ENCODE assay signal across 1 cellular context in the genomic region with DNA sequence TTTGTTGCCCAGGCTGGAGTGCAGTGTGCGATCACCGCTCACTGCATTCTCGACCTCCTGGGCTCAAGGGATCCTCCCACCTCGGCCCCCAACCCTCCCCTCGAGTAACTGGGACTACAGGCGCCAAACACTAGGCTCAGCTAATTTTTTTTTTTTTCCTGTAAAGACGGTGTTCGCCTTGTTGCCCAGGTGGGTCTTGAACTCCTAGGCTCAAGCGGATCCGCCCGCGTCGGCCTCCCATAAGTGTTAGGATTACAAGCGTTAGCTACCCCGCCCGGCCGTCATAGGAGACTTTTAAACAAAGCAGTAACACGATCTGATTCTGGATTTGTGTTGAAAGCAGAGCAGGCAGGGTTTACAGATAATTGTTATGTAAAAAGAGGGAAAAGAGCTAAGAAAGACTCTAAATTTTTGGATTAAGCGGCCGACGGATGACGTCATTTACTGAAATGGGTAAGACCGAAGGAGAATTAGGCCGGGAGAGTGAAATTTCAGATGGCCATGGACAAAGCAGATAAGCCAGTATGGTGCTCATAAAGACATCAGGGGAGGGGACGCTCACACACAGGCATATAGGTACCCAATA.
A peak's percentile ranks its signal among the peaks of the same experiment; 100 is the strongest.
TF ChIP-seq lines count a peak whose summit lies in the region.

No MANE protein-coding gene starts in this region.

TF ChIP-seq in K562, 482 proteins besides CTCF, POLR2A, EP300 and RAD21 (continued from another document and continues in another):
- no peak for TF ChIP-seq EP400 (IDR thresholded peaks at IDR 0.05)
- TF ChIP-seq BHLHE40 (IDR thresholded peaks at IDR 0.05; ENCODE audit: low read length), result no peak
- TF ChIP-seq KLF13 (tag; IDR thresholded peaks at IDR 0.05; ENCODE audit: borderline replicate concordance, low read depth), result no peak
- no peak for TF ChIP-seq PHF21A (IDR thresholded peaks at IDR 0.05; ENCODE audit: borderline replicate concordance, low read depth)
- no peak for TF ChIP-seq BDP1 (IDR thresholded peaks at IDR 0.05; ENCODE audit: insufficient read depth, insufficient read length)
- TF ChIP-seq, protein P1, sequence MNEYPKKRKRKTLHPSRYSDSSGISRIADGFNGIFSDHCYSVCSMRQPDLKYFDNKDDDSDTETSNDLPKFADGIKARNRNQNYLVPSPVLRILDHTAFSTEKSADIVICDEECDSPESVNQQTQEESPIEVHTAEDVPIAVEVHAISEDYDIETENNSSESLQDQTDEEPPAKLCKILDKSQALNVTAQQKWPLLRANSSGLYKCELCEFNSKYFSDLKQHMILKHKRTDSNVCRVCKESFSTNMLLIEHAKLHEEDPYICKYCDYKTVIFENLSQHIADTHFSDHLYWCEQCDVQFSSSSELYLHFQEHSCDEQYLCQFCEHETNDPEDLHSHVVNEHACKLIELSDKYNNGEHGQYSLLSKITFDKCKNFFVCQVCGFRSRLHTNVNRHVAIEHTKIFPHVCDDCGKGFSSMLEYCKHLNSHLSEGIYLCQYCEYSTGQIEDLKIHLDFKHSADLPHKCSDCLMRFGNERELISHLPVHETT (CRISPR knock-in tag; conservative IDR thresholded peaks at IDR 0.05 in 1 of 2, IDR thresholded peaks at IDR 0.05 in 1 of 2), result no peak
- no peak for TF ChIP-seq RFX7 (CRISPR knock-in tag; IDR thresholded peaks at IDR 0.05)
- TF ChIP-seq, protein P2, sequence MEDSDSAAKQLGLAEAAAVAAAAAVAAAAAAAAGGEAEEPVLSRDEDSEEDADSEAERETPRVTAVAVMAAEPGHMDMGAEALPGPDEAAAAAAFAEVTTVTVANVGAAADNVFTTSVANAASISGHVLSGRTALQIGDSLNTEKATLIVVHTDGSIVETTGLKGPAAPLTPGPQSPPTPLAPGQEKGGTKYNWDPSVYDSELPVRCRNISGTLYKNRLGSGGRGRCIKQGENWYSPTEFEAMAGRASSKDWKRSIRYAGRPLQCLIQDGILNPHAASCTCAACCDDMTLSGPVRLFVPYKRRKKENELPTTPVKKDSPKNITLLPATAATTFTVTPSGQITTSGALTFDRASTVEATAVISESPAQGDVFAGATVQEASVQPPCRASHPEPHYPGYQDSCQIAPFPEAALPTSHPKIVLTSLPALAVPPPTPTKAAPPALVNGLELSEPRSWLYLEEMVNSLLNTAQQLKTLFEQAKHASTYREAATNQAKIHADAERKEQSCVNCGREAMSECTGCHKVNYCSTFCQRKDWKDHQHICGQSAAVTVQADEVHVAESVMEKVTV (CRISPR knock-in tag; IDR thresholded peaks at IDR 0.05), result no peak
- TF ChIP-seq NFIX (CRISPR knock-in tag; IDR thresholded peaks at IDR 0.05; ENCODE audit: low read depth), result 0 out of 2 replicates have a peak, but pooled peaks have one; percentile 38
- no peak for TF ChIP-seq HNRNPH1 (optimal IDR thresholded peaks at IDR 0.05; ENCODE audit: low read depth, low read length)
- peak in 1 of 2 experiments; percentile 54; a peak in 1 of 4 replicates for TF ChIP-seq SIN3A (IDR thresholded peaks at IDR 0.05; ENCODE audit: borderline replicate concordance in 2 of 2, control insufficient read depth in 1 of 2, low read depth in 2 of 2, low read length in 2 of 2)
- no peak; the same call in 1 of the 2 replicates for TF ChIP-seq MTA1 (IDR thresholded peaks at IDR 0.05; ENCODE audit: borderline replicate concordance)
- TF ChIP-seq ZNF316 (IDR thresholded peaks at IDR 0.05), result 0 out of 2 replicates have a peak, but pooled peaks have one; percentile 5
- TF ChIP-seq, protein P3, sequence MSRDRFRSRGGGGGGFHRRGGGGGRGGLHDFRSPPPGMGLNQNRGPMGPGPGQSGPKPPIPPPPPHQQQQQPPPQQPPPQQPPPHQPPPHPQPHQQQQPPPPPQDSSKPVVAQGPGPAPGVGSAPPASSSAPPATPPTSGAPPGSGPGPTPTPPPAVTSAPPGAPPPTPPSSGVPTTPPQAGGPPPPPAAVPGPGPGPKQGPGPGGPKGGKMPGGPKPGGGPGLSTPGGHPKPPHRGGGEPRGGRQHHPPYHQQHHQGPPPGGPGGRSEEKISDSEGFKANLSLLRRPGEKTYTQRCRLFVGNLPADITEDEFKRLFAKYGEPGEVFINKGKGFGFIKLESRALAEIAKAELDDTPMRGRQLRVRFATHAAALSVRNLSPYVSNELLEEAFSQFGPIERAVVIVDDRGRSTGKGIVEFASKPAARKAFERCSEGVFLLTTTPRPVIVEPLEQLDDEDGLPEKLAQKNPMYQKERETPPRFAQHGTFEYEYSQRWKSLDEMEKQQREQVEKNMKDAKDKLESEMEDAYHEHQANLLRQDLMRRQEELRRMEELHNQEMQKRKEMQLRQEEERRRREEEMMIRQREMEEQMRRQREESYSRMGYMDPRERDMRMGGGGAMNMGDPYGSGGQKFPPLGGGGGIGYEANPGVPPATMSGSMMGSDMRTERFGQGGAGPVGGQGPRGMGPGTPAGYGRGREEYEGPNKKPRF (IDR thresholded peaks at IDR 0.05; ENCODE audit: low read depth, low read length), result no peak
- TF ChIP-seq, protein P4, sequence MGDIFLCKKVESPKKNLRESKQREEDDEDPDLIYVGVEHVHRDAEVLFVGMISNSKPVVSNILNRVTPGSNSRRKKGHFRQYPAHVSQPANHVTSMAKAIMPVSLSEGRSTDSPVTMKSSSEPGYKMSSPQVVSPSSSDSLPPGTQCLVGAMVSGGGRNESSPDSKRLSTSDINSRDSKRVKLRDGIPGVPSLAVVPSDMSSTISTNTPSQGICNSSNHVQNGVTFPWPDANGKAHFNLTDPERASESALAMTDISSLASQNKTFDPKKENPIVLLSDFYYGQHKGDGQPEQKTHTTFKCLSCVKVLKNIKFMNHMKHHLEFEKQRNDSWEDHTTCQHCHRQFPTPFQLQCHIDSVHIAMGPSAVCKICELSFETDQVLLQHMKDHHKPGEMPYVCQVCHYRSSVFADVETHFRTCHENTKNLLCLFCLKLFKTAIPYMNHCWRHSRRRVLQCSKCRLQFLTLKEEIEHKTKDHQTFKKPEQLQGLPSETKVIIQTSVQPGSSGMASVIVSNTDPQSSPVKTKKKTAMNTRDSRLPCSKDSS (IDR thresholded peaks at IDR 0.05; ENCODE audit: low read depth, partially characterized antibody), result no peak
- no peak for TF ChIP-seq ETV6 (IDR thresholded peaks at IDR 0.05; ENCODE audit: borderline replicate concordance in 1 of 2, low read depth in 2 of 2, low read length in 1 of 2)
- no peak for TF ChIP-seq ETV6 (CRISPR knock-in tag; IDR thresholded peaks at IDR 0.05; ENCODE audit: borderline replicate concordance)
- TF ChIP-seq, protein P5, sequence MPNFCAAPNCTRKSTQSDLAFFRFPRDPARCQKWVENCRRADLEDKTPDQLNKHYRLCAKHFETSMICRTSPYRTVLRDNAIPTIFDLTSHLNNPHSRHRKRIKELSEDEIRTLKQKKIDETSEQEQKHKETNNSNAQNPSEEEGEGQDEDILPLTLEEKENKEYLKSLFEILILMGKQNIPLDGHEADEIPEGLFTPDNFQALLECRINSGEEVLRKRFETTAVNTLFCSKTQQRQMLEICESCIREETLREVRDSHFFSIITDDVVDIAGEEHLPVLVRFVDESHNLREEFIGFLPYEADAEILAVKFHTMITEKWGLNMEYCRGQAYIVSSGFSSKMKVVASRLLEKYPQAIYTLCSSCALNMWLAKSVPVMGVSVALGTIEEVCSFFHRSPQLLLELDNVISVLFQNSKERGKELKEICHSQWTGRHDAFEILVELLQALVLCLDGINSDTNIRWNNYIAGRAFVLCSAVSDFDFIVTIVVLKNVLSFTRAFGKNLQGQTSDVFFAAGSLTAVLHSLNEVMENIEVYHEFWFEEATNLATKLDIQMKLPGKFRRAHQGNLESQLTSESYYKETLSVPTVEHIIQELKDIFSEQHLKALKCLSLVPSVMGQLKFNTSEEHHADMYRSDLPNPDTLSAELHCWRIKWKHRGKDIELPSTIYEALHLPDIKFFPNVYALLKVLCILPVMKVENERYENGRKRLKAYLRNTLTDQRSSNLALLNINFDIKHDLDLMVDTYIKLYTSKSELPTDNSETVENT (CRISPR knock-in tag; IDR thresholded peaks at IDR 0.05), result no peak
- no peak for TF ChIP-seq SOX6 (IDR thresholded peaks at IDR 0.05)
- no peak for TF ChIP-seq TAF7 (tag; IDR thresholded peaks at IDR 0.05)
- no peak for TF ChIP-seq RUNX1 (IDR thresholded peaks at IDR 0.05; ENCODE audit: low read depth)
- no peak for TF ChIP-seq MBD2 (IDR thresholded peaks at IDR 0.05; ENCODE audit: borderline replicate concordance, low read depth)
- no peak for TF ChIP-seq NUFIP1 (IDR thresholded peaks at IDR 0.05; ENCODE audit: partially characterized antibody)
- TF ChIP-seq THAP7 (CRISPR knock-in tag; IDR thresholded peaks at IDR 0.05), result no peak
- no peak for TF ChIP-seq POLR2AphosphoS5 (IDR thresholded peaks at IDR 0.05; ENCODE audit: control insufficient read depth, insufficient read depth, low read depth, low read length)
- no peak for TF ChIP-seq ZNF764 (CRISPR knock-in tag; IDR thresholded peaks at IDR 0.05; ENCODE audit: low read depth)
- TF ChIP-seq RBM22 (IDR thresholded peaks at IDR 0.05; ENCODE audit: low read depth, low read length, poor library complexity, severe bottlenecking), result no peak
- no peak for TF ChIP-seq SP2 (IDR thresholded peaks at IDR 0.05; ENCODE audit: extremely low read depth, low read depth, low read length, poor library complexity, severe bottlenecking)
- TF ChIP-seq, protein P6, sequence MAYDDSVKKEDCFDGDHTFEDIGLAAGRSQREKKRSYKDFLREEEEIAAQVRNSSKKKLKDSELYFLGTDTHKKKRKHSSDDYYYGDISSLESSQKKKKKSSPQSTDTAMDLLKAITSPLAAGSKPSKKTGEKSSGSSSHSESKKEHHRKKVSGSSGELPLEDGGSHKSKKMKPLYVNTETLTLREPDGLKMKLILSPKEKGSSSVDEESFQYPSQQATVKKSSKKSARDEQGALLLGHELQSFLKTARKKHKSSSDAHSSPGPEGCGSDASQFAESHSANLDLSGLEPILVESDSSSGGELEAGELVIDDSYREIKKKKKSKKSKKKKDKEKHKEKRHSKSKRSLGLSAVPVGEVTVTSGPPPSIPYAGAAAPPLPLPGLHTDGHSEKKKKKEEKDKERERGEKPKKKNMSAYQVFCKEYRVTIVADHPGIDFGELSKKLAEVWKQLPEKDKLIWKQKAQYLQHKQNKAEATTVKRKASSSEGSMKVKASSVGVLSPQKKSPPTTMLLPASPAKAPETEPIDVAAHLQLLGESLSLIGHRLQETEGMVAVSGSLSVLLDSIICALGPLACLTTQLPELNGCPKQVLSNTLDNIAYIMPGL (CRISPR knock-in tag; IDR thresholded peaks at IDR 0.05), result peak; percentile 40; the same call in 1 of the 2 replicates
- no peak for TF ChIP-seq CREB1 (IDR thresholded peaks at IDR 0.05)
- TF ChIP-seq CREB1 (CRISPR knock-in tag; IDR thresholded peaks at IDR 0.05), result no peak
- TF ChIP-seq LCOR (CRISPR knock-in tag; IDR thresholded peaks at IDR 0.05), result no peak
- no peak for TF ChIP-seq CBX3 (IDR thresholded peaks at IDR 0.05; ENCODE audit: borderline replicate concordance in 1 of 2, low read length in 2 of 2)
- no peak for TF ChIP-seq ZNF561 (CRISPR knock-in tag; conservative IDR thresholded peaks at IDR 0.05)
- TF ChIP-seq XRCC3 (IDR thresholded peaks at IDR 0.05), result no peak
- TF ChIP-seq, protein P7, sequence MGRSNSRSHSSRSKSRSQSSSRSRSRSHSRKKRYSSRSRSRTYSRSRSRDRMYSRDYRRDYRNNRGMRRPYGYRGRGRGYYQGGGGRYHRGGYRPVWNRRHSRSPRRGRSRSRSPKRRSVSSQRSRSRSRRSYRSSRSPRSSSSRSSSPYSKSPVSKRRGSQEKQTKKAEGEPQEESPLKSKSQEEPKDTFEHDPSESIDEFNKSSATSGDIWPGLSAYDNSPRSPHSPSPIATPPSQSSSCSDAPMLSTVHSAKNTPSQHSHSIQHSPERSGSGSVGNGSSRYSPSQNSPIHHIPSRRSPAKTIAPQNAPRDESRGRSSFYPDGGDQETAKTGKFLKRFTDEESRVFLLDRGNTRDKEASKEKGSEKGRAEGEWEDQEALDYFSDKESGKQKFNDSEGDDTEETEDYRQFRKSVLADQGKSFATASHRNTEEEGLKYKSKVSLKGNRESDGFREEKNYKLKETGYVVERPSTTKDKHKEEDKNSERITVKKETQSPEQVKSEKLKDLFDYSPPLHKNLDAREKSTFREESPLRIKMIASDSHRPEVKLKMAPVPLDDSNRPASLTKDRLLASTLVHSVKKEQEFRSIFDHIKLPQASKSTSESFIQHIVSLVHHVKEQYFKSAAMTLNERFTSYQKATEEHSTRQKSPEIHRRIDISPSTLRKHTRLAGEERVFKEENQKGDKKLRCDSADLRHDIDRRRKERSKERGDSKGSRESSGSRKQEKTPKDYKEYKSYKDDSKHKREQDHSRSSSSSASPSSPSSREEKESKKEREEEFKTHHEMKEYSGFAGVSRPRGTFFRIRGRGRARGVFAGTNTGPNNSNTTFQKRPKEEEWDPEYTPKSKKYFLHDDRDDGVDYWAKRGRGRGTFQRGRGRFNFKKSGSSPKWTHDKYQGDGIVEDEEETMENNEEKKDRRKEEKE (IDR thresholded peaks at IDR 0.05; ENCODE audit: borderline replicate concordance in 1 of 2, control insufficient read depth in 1 of 2, low read depth in 2 of 2, low read length in 1 of 2), result no peak
- no peak; the same call in 1 of the 2 replicates for TF ChIP-seq TEAD4 (IDR thresholded peaks at IDR 0.05; ENCODE audit: low read length)
- no peak for TF ChIP-seq TEAD4 (CRISPR knock-in tag; IDR thresholded peaks at IDR 0.05; ENCODE audit: borderline replicate concordance)
- TF ChIP-seq ZNF253 (CRISPR knock-in tag; conservative IDR thresholded peaks at IDR 0.05), result 0 out of 2 replicates have a peak, but pooled peaks have one; percentile 21
- TF ChIP-seq SUPT5H (IDR thresholded peaks at IDR 0.05), result no peak
- no peak for TF ChIP-seq ZNF280B (CRISPR knock-in tag; IDR thresholded peaks at IDR 0.05)
- no peak for TF ChIP-seq ZNF23 (CRISPR knock-in tag; IDR thresholded peaks at IDR 0.05)
- TF ChIP-seq GATAD2A (IDR thresholded peaks at IDR 0.05), result no peak
